Comparison of ENCODE assay signal across 2 cellular contexts in the genomic region with DNA sequence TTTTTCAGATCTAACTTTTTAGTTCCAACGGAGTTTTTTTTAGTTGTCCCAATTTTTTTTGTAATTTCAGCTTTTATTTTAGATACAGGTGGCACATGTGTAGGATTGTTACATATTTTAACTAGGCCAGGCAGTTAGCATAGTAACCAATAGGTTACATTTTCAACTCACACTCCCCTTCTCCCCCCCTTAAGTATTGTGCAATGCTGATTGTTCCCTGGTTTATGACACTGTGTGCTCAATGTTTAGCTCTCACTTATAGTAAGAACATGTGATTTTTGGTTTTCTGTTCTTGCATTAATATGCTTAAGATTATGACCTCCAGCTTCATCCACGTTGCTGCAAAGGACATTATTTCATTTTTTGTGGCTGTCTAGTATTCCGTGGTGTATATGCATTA.
TF ChIP-seq lines count a peak whose summit lies in the region.

No MANE protein-coding gene starts in this region.

TF ChIP-seq in IMR-90, 13 proteins besides CTCF, POLR2A, EP300 and RAD21:
- peak; percentile 67 for TF ChIP-seq CEBPB (IDR thresholded peaks at IDR 0.05; ENCODE audit: low read depth, low read length)
- TF ChIP-seq MXI1 (IDR thresholded peaks at IDR 0.05; ENCODE audit: borderline replicate concordance, low read depth, low read length): no peak

TF ChIP-seq in H1, 55 proteins besides CTCF, POLR2A, EP300 and RAD21:
- TF ChIP-seq BACH1 (IDR thresholded peaks at IDR 0.05; ENCODE audit: low read length) (no peak), POLR2AphosphoS5 (IDR thresholded peaks at IDR 0.05; ENCODE audit: low read depth, low read length) (no peak), CEBPB (IDR thresholded peaks at IDR 0.05; ENCODE audit: low read depth, low read length) (0 out of 2 replicates have a peak, but pooled peaks have one; percentile 39), NRF1 (IDR thresholded peaks at IDR 0.05; ENCODE audit: low read depth, low read length) (no peak)
